Comparison of ENCODE assay signal across 23 cellular contexts in the genomic region with DNA sequence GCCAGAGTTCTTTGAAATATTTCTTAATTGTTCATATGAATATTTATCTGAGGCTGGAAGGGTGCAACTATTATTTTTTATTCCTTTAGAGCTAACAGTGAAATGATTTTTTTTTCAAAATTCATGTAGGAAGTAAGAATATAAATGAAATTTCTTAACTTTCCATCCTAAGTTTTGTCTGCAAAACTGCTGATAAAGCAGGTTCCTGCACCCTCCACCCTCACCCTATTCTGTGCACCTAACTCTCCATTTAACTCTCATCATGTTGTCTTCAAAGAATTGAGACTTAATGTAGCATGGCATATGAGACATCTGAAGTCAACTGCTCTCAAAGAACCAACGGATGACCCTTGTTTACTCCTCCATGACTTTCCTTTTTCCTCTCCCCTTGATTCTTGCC. TPM values are rescaled to one million over a fixed set of nuclear protein-coding genes. Genes with fewer than 3 reads are reported as not detected.
DNase-seq lines count a peak whose midpoint lies in the region; ATAC-seq, FAIRE-seq and TF ChIP-seq lines count a peak whose summit lies in the region.
"Had no signal": no experiment of that assay in that cellular context is flagged by ENCODE, and none has a peak within 500 bp of the region (broad histone marks: within the 10 kb centered on the region; RNA-seq: fewer than 3 reads in every experiment).

No MANE protein-coding gene starts in this region.

- TF ChIP-seq EP300 in A549 (IDR thresholded peaks at IDR 0.05), result no peak

- peaks cover 2% of the 10 kb centered on the region for H3K9me3 Mint-ChIP-seq in glutamatergic neuron (ENCODE audit: unreplicated experiment)

- no peaks in the 10 kb centered on the region for H3K27me3 Mint-ChIP-seq in glutamatergic neuron (ENCODE audit: unreplicated experiment)
- H3K27me3 Mint-ChIP-seq: CD4-positive, alpha-beta memory T cell had no signal

- no peak for DNase-seq in A549 (ENCODE audit: low read depth in 1 of 2, low spot score in 1 of 2)
- no peak for DNase-seq in IMR-90
- DNase-seq in glutamatergic neuron, result no peak
- no peak for DNase-seq in effector memory CD4-positive, alpha-beta T cell
- no peak for DNase-seq in DMS53 treated with DMSO at 0.1 percent for 48 hours (lab: John Stamatoyannopoulos, UW; ENCODE audit: unreplicated experiment)
- DNase-seq: 8988T; AML-193; CD4-positive, alpha-beta memory T cell; CD4-positive, CD25-positive, alpha-beta regulatory T cell; CD8-positive, alpha-beta memory T cell; COR-L47; DMS 273 treated with DMSO at 0.1 percent for 48 hours; DMS153; DMS53; DMS79 treated with DMSO at 0.1 percent for 48 hours; GF-D8 had no signal

- no TSS peak for BruUV-seq in IMR-90 (replicated peaks; lab: Mats Ljungman, UMichigan)

- no peak overlapping the region for H2BK5ac ChIP-seq in IMR-90 (ENCODE audit: low read depth, low read length, poor library complexity, severe bottlenecking)

- no peak overlapping the region for H4K91ac ChIP-seq in IMR-90 (ENCODE audit: insufficient read depth, low read depth, low read length)

- H3K9me1 ChIP-seq in IMR-90 (ENCODE audit: insufficient read depth, low read length), result no peaks in the 10 kb centered on the region

- H4K8ac ChIP-seq in IMR-90 (ENCODE audit: low read depth in 2 of 2, low read length in 2 of 2), result no peak overlapping the region

- no peak overlapping the region for H3K4me3 Mint-ChIP-seq in glutamatergic neuron (ENCODE audit: unreplicated experiment)
- H3K4me3 Mint-ChIP-seq: B cell; CD14-positive monocyte; CD4-positive, alpha-beta memory T cell; CD4-positive, CD25-positive, alpha-beta regulatory T cell; CD8-positive, alpha-beta memory T cell had no signal

- no peaks in the 10 kb centered on the region for H3K79me1 ChIP-seq in IMR-90 (ENCODE audit: low read depth in 1 of 2, low read length in 2 of 2)

- CTCF ChIA-PET in A549 (lab: Yijun Ruan, JAX) (no interaction called here), IMR-90 (lab: Yijun Ruan, JAX) (no interaction called here)

- no peak for FAIRE-seq in A549 (lab: Jason Lieb, UNC)
- FAIRE-seq: A204.1, G401.6, GM12891, GM19239 had no signal

- in situ Hi-C loops in IMR-90 (cut with MboI; ENCODE audit: low sequenced_read_pairs), result no loop called here

- peak overlapping the region; percentile 9 for H3K27ac Mint-ChIP-seq in glutamatergic neuron (ENCODE audit: unreplicated experiment)
- H3K27ac Mint-ChIP-seq: B cell; CD14-positive monocyte; CD4-positive, alpha-beta memory T cell; CD8-positive, alpha-beta memory T cell had no signal

- no peak overlapping the region for H4K5ac ChIP-seq in IMR-90 (ENCODE audit: low read depth, low read length)

- no peak overlapping the region for H3K4me3 ChIP-seq in A549
- H3K4me3 ChIP-seq in IMR-90 (ENCODE audit: insufficient read depth, low read depth, low read length), result no peak overlapping the region
- no peak overlapping the region for H3K4me3 ChIP-seq in effector memory CD4-positive, alpha-beta T cell (ENCODE audit: insufficient read depth, low read depth, low read length, poor library complexity, severe bottlenecking)
- H3K4me3 ChIP-seq: BLaER1 treated with 17β-estradiol and CSF1 and Interleukin-3, amounts not matched to agents 10 nM and 100 nM had no signal

- H3K4me2 ChIP-seq in A549 (no peak overlapping the region), IMR-90 (ENCODE audit: low read depth, low read length) (no peak overlapping the region)
- H3K4me2 ChIP-seq: BLaER1 treated with 17β-estradiol and CSF1 and Interleukin-3, amounts not matched to agents 10 nM and 100 nM had no signal

- ATAC-seq in A549, result no peak
- ATAC-seq in IMR-90 (ENCODE audit: low read depth), result no peak

- H3K9ac ChIP-seq in IMR-90 (ENCODE audit: low read depth, low read length), result no peak overlapping the region
- H3K9ac ChIP-seq: BLaER1 treated with 17β-estradiol and CSF1 and Interleukin-3, amounts not matched to agents 10 nM and 100 nM had no signal

- no peaks in the 10 kb centered on the region for H4K20me1 ChIP-seq in IMR-90 (ENCODE audit: insufficient read depth, low read length)
- H4K20me1 ChIP-seq: BLaER1 treated with 17β-estradiol and CSF1 and Interleukin-3, amounts not matched to agents 10 nM and 100 nM had no signal

- no peak for TF ChIP-seq CTCF in A549 (IDR thresholded peaks at IDR 0.05)
- no peak for TF ChIP-seq CTCF in IMR-90 (conservative IDR thresholded peaks at IDR 0.05; ENCODE audit: low read depth, low read length)
- no peak for TF ChIP-seq CTCF in glutamatergic neuron (IDR thresholded peaks at IDR 0.05; ENCODE audit: partially characterized antibody, unreplicated experiment)

- WGBS in A549 (ENCODE audit: missing lambda C conversion rate), result 7% methylated on average over 1 of the region's 1 CpG
- no CpG with 5 or more reads among the region's 1 CpG for WGBS in IMR-90 (ENCODE audit: extremely low coverage in 2 of 2, insufficient read length in 1 of 2), 2 experiments

- no peak for TF ChIP-seq POLR2A in A549 (IDR thresholded peaks at IDR 0.05; ENCODE audit: low read length)
- no peak for TF ChIP-seq POLR2A in IMR-90 (IDR thresholded peaks at IDR 0.05; ENCODE audit: low read depth, low read length)

- dilution Hi-C loops in IMR-90 (cut with HindIII; ENCODE audit: low sequenced_read_pairs, unreplicated experiment), result no loop called here

- no peaks in the 10 kb centered on the region for H3K9me3 ChIP-seq in A549
- H3K9me3 ChIP-seq in IMR-90 (ENCODE audit: control insufficient read depth, insufficient read depth, low read length), result no peaks in the 10 kb centered on the region
- no peaks in the 10 kb centered on the region for H3K9me3 ChIP-seq in effector memory CD4-positive, alpha-beta T cell (ENCODE audit: control insufficient read depth, low read length)
- H3K9me3 ChIP-seq: BLaER1 treated with 17β-estradiol and CSF1 and Interleukin-3, amounts not matched to agents 10 nM and 100 nM had no signal

- no peak overlapping the region for H2AK9ac ChIP-seq in IMR-90 (replicated peaks; ENCODE audit: low read depth, low read length, poor library complexity)

- intact Hi-C loops in IMR-90 (cut with micrococcal nuclease), result no loop called here

- H2AFZ ChIP-seq in IMR-90 (replicated peaks; ENCODE audit: low read length, poor library complexity), result no peak overlapping the region

- H2BK120ac ChIP-seq in IMR-90 (ENCODE audit: low read depth, low read length), result no peak overlapping the region

- no peak for TF ChIP-seq RAD21 in A549 (conservative IDR thresholded peaks at IDR 0.05 in 1 of 2, IDR thresholded peaks at IDR 0.05 in 1 of 2)
- no peak for TF ChIP-seq RAD21 in IMR-90 (IDR thresholded peaks at IDR 0.05; ENCODE audit: low read length)

- H3K4me1 Mint-ChIP-seq in glutamatergic neuron (ENCODE audit: low read depth, unreplicated experiment), result peaks cover 14% of the 10 kb centered on the region
- H3K4me1 Mint-ChIP-seq: B cell; CD14-positive monocyte; CD4-positive, alpha-beta memory T cell; CD8-positive, alpha-beta memory T cell had no signal

- POLR2A ChIA-PET in A549 (lab: Yijun Ruan, JAX), result no interaction called here
- POLR2A ChIA-PET in IMR-90 (lab: Charles Lee; ENCODE audit: unreplicated experiment), result no interaction called here

- H3K4ac ChIP-seq in IMR-90 (ENCODE audit: low read depth, low read length), result no peak overlapping the region

- H3K36me3 Mint-ChIP-seq in glutamatergic neuron (ENCODE audit: unreplicated experiment), result no peaks in the 10 kb centered on the region
- H3K36me3 Mint-ChIP-seq: CD14-positive monocyte had no signal

- H2AK5ac ChIP-seq in IMR-90 (ENCODE audit: low read depth, low read length), result no peak overlapping the region

- H3K18ac ChIP-seq in IMR-90 (ENCODE audit: low read depth, low read length), result no peak overlapping the region

- H3K27me3 ChIP-seq in IMR-90 (ENCODE audit: control insufficient read depth, insufficient read depth, low read length), result no peaks in the 10 kb centered on the region
- no peaks in the 10 kb centered on the region for H3K27me3 ChIP-seq in effector memory CD4-positive, alpha-beta T cell (replicated peaks; ENCODE audit: control insufficient read depth, insufficient read depth, low read length, poor library complexity, severe bottlenecking)
- H3K27me3 ChIP-seq: BLaER1 treated with 17β-estradiol and CSF1 and Interleukin-3, amounts not matched to agents 10 nM and 100 nM had no signal

- H3K23ac ChIP-seq in IMR-90 (ENCODE audit: low read depth, low read length), result no peak overlapping the region

- no peaks in the 10 kb centered on the region for H3K36me3 ChIP-seq in IMR-90 (ENCODE audit: control insufficient read depth, insufficient read depth, low read length)
- H3K36me3 ChIP-seq in effector memory CD4-positive, alpha-beta T cell (ENCODE audit: control insufficient read depth, insufficient read depth, low read length), result no peaks in the 10 kb centered on the region
- H3K36me3 ChIP-seq: BLaER1 treated with 17β-estradiol and CSF1 and Interleukin-3, amounts not matched to agents 10 nM and 100 nM had no signal

- H2BK20ac ChIP-seq in IMR-90 (ENCODE audit: low read depth, low read length), result no peak overlapping the region

- H3K4me1 ChIP-seq in A549 (no peaks in the 10 kb centered on the region), IMR-90 (ENCODE audit: control insufficient read depth, insufficient read depth, low read length) (no peaks in the 10 kb centered on the region)
- no peaks in the 10 kb centered on the region for H3K4me1 ChIP-seq in effector memory CD4-positive, alpha-beta T cell (ENCODE audit: control insufficient read depth, insufficient read depth, low read length, poor library complexity, severe bottlenecking)
- H3K4me1 ChIP-seq: BLaER1 treated with 17β-estradiol and CSF1 and Interleukin-3, amounts not matched to agents 10 nM and 100 nM had no signal

- H2BK15ac ChIP-seq in IMR-90 (ENCODE audit: low read depth, low read length), result no peak overlapping the region

- no peak overlapping the region for H3K27ac ChIP-seq in A549
- no peak overlapping the region for H3K27ac ChIP-seq in IMR-90 (ENCODE audit: insufficient read depth, low read length)
- H3K27ac ChIP-seq in effector memory CD4-positive, alpha-beta T cell (ENCODE audit: insufficient read depth, low read length, poor library complexity, severe bottlenecking), result no peak overlapping the region
- H3K27ac ChIP-seq: BLaER1 treated with 17β-estradiol and CSF1 and Interleukin-3, amounts not matched to agents 10 nM and 100 nM had no signal

- no peak overlapping the region for H3K14ac ChIP-seq in IMR-90 (replicated peaks; ENCODE audit: low read depth, low read length)

- H3K56ac ChIP-seq in IMR-90 (ENCODE audit: extremely low read depth, insufficient read depth, low read length), result no peak overlapping the region

TF ChIP-seq in IMR-90, 13 proteins besides CTCF, POLR2A, EP300 and RAD21 (continues in another document):
- no peak for TF ChIP-seq NFE2L2 (IDR thresholded peaks at IDR 0.05; ENCODE audit: low read depth, low read length)

RNA-seq across cellular contexts. Expression of gene MANEA, which starts 23.5 kb away (rescaled TPM):
- polyA plus RNA-seq in A549 (2011; rRNA removed), result 8.9 and 13.3 TPM in 2 replicates
- polyA plus RNA-seq in A549 (2012; cell fraction: cytosol; rRNA removed), result 1.2 and 1.5 TPM in 2 replicates
- 0.61 and 0.91 TPM in 2 replicates for polyA plus RNA-seq in A549 (2012; cell fraction: nucleus; rRNA removed)
- polyA plus RNA-seq in A549 (2017; fragmentation: RNase III; extraction: RNeasy Plus Mini Kit Qiagen cat#74134 plus additional on column Dnase treatment), result 3.8 to 4.6 TPM (median 4.0 TPM) in 3 replicates
- 2.9 and 3.3 TPM in 2 replicates for polyA minus RNA-seq in A549 (2011; rRNA and poly(A)+ RNA removed)
- 9.0 and 11.9 TPM in 2 replicates for total RNA-seq in IMR-90 (2012; rRNA removed)
- 3.1 and 3.9 TPM in 2 replicates for polyA plus RNA-seq in IMR-90 (2012; rRNA removed)
- polyA plus RNA-seq in IMR-90 (2012; cell fraction: cytosol; rRNA removed), result 0.31 and 0.64 TPM in 2 replicates
- 0.11 and 1.9 TPM in 2 replicates for polyA plus RNA-seq in IMR-90 (2012; cell fraction: nucleus; rRNA removed; ENCODE audit: low replicate concordance)
- 11.7 TPM for total RNA-seq in glutamatergic neuron (ENCODE audit: unreplicated experiment)
